1 cellular context compared by ENCODE assay signal in the genomic region with DNA sequence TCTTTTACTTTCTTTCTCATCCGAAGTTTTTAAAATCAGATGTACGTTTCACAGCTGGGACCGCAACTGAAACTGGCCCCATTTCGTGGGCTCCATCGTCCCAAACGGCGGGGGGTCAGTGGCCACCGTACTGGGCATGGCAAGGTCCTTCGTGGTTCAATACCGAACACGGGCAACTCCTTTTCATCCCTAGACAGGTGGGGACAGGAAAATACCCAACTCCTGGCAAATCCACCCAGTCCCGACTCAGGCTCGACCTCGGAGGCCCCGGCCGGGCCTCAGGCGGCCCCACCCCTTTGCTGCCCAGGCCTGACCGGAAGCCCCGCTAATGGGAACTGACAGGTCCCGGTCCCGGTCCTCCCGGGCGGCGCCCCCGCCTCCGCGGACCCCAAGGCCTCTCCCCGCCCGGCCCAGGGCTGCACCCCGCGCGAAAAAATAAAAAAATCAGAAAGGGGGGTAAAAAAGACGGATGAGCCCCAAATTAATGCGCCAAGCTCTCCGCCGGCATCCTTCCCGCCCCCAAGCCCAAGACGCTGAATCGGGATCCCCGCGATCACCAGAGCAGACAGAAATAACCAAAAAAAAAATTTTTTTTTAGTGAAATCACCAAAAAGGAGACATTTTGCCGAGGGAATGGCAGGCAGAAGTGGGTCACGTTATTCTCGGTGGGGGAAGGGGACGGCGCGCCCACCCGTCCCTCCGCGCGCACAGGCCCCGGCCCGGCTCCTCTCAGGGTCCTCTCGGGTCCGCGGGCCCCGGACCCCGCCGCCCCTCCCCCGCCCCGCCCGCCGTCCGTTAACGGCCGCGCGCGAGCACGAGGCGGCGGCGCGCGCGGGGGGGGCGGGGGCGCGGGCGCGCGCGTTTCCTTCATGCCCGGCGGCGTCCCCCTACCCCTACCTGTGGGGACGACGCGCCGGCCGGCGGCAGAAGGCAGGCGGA.
A peak's percentile ranks its signal among the peaks of the same experiment; 100 is the strongest.
TF ChIP-seq lines count a peak whose summit lies in the region.

No MANE protein-coding gene starts in this region.

TF ChIP-seq in HepG2, 621 proteins besides CTCF, POLR2A, EP300 and RAD21 (continues in another document):
- TF ChIP-seq, protein P1, sequence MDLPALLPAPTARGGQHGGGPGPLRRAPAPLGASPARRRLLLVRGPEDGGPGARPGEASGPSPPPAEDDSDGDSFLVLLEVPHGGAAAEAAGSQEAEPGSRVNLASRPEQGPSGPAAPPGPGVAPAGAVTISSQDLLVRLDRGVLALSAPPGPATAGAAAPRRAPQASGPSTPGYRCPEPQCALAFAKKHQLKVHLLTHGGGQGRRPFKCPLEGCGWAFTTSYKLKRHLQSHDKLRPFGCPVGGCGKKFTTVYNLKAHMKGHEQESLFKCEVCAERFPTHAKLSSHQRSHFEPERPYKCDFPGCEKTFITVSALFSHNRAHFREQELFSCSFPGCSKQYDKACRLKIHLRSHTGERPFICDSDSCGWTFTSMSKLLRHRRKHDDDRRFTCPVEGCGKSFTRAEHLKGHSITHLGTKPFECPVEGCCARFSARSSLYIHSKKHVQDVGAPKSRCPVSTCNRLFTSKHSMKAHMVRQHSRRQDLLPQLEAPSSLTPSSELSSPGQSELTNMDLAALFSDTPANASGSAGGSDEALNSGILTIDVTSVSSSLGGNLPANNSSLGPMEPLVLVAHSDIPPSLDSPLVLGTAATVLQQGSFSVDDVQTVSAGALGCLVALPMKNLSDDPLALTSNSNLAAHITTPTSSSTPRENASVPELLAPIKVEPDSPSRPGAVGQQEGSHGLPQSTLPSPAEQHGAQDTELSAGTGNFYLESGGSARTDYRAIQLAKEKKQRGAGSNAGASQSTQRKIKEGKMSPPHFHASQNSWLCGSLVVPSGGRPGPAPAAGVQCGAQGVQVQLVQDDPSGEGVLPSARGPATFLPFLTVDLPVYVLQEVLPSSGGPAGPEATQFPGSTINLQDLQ (CRISPR knock-in tag; IDR thresholded peaks at IDR 0.05) = peak; percentile 35; the same call in 1 of the 2 replicates
- TF ChIP-seq MEIS1 (CRISPR knock-in tag; IDR thresholded peaks at IDR 0.05; ENCODE audit: borderline replicate concordance) = peak; percentile 78; the same call in 1 of the 2 replicates
- TF ChIP-seq, protein P2, sequence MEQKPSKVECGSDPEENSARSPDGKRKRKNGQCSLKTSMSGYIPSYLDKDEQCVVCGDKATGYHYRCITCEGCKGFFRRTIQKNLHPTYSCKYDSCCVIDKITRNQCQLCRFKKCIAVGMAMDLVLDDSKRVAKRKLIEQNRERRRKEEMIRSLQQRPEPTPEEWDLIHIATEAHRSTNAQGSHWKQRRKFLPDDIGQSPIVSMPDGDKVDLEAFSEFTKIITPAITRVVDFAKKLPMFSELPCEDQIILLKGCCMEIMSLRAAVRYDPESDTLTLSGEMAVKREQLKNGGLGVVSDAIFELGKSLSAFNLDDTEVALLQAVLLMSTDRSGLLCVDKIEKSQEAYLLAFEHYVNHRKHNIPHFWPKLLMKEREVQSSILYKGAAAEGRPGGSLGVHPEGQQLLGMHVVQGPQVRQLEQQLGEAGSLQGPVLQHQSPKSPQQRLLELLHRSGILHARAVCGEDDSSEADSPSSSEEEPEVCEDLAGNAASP (CRISPR knock-in tag; IDR thresholded peaks at IDR 0.05; ENCODE audit: borderline replicate concordance) = peak; percentile 61; the same call in 1 of the 2 replicates
- no peak for TF ChIP-seq TBX2 (CRISPR knock-in tag; IDR thresholded peaks at IDR 0.05; ENCODE audit: borderline replicate concordance)
- TF ChIP-seq, protein P3, sequence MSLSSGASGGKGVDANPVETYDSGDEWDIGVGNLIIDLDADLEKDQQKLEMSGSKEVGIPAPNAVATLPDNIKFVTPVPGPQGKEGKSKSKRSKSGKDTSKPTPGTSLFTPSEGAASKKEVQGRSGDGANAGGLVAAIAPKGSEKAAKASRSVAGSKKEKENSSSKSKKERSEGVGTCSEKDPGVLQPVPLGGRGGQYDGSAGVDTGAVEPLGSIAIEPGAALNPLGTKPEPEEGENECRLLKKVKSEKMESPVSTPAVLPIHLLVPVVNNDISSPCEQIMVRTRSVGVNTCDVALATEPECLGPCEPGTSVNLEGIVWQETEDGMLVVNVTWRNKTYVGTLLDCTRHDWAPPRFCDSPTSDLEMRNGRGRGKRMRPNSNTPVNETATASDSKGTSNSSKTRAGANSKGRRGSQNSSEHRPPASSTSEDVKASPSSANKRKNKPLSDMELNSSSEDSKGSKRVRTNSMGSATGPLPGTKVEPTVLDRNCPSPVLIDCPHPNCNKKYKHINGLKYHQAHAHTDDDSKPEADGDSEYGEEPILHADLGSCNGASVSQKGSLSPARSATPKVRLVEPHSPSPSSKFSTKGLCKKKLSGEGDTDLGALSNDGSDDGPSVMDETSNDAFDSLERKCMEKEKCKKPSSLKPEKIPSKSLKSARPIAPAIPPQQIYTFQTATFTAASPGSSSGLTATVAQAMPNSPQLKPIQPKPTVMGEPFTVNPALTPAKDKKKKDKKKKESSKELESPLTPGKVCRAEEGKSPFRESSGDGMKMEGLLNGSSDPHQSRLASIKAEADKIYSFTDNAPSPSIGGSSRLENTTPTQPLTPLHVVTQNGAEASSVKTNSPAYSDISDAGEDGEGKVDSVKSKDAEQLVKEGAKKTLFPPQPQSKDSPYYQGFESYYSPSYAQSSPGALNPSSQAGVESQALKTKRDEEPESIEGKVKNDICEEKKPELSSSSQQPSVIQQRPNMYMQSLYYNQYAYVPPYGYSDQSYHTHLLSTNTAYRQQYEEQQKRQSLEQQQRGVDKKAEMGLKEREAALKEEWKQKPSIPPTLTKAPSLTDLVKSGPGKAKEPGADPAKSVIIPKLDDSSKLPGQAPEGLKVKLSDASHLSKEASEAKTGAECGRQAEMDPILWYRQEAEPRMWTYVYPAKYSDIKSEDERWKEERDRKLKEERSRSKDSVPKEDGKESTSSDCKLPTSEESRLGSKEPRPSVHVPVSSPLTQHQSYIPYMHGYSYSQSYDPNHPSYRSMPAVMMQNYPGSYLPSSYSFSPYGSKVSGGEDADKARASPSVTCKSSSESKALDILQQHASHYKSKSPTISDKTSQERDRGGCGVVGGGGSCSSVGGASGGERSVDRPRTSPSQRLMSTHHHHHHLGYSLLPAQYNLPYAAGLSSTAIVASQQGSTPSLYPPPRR (CRISPR knock-in tag; IDR thresholded peaks at IDR 0.05; ENCODE audit: borderline replicate concordance) = no peak
- peak; percentile 79; the same call in 1 of the 2 replicates for TF ChIP-seq KLF15 (CRISPR knock-in tag; IDR thresholded peaks at IDR 0.05; ENCODE audit: borderline replicate concordance)
- peak; percentile 51 for TF ChIP-seq MED8 (CRISPR knock-in tag; IDR thresholded peaks at IDR 0.05; ENCODE audit: insufficient replicate concordance)
- TF ChIP-seq, protein P4, sequence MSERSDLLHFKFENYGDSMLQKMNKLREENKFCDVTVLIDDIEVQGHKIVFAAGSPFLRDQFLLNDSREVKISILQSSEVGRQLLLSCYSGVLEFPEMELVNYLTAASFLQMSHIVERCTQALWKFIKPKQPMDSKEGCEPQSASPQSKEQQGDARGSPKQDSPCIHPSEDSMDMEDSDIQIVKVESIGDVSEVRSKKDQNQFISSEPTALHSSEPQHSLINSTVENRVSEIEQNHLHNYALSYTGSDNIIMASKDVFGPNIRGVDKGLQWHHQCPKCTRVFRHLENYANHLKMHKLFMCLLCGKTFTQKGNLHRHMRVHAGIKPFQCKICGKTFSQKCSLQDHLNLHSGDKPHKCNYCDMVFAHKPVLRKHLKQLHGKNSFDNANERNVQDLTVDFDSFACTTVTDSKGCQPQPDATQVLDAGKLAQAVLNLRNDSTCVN (CRISPR knock-in tag; IDR thresholded peaks at IDR 0.05; ENCODE audit: borderline replicate concordance) = no peak
- no peak; the same call in 1 of the 2 replicates for TF ChIP-seq ZNF737 (CRISPR knock-in tag; IDR thresholded peaks at IDR 0.05; ENCODE audit: borderline replicate concordance)
- 0 out of 2 replicates have a peak, but pooled peaks have one; percentile 33 for TF ChIP-seq FOXC1 (CRISPR knock-in tag; IDR thresholded peaks at IDR 0.05; ENCODE audit: borderline replicate concordance)
- TF ChIP-seq SMARCE1 (IDR thresholded peaks at IDR 0.05; ENCODE audit: borderline replicate concordance) = no peak
- no peak for TF ChIP-seq BHLHE40 (IDR thresholded peaks at IDR 0.05; ENCODE audit: low read length)
- TF ChIP-seq ZFP36L1 (CRISPR knock-in tag; IDR thresholded peaks at IDR 0.05) = no peak
- TF ChIP-seq, protein P5, sequence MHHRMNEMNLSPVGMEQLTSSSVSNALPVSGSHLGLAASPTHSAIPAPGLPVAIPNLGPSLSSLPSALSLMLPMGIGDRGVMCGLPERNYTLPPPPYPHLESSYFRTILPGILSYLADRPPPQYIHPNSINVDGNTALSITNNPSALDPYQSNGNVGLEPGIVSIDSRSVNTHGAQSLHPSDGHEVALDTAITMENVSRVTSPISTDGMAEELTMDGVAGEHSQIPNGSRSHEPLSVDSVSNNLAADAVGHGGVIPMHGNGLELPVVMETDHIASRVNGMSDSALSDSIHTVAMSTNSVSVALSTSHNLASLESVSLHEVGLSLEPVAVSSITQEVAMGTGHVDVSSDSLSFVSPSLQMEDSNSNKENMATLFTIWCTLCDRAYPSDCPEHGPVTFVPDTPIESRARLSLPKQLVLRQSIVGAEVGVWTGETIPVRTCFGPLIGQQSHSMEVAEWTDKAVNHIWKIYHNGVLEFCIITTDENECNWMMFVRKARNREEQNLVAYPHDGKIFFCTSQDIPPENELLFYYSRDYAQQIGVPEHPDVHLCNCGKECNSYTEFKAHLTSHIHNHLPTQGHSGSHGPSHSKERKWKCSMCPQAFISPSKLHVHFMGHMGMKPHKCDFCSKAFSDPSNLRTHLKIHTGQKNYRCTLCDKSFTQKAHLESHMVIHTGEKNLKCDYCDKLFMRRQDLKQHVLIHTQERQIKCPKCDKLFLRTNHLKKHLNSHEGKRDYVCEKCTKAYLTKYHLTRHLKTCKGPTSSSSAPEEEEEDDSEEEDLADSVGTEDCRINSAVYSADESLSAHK (CRISPR knock-in tag; IDR thresholded peaks at IDR 0.05; ENCODE audit: borderline replicate concordance) = no peak
- TF ChIP-seq, protein P6, sequence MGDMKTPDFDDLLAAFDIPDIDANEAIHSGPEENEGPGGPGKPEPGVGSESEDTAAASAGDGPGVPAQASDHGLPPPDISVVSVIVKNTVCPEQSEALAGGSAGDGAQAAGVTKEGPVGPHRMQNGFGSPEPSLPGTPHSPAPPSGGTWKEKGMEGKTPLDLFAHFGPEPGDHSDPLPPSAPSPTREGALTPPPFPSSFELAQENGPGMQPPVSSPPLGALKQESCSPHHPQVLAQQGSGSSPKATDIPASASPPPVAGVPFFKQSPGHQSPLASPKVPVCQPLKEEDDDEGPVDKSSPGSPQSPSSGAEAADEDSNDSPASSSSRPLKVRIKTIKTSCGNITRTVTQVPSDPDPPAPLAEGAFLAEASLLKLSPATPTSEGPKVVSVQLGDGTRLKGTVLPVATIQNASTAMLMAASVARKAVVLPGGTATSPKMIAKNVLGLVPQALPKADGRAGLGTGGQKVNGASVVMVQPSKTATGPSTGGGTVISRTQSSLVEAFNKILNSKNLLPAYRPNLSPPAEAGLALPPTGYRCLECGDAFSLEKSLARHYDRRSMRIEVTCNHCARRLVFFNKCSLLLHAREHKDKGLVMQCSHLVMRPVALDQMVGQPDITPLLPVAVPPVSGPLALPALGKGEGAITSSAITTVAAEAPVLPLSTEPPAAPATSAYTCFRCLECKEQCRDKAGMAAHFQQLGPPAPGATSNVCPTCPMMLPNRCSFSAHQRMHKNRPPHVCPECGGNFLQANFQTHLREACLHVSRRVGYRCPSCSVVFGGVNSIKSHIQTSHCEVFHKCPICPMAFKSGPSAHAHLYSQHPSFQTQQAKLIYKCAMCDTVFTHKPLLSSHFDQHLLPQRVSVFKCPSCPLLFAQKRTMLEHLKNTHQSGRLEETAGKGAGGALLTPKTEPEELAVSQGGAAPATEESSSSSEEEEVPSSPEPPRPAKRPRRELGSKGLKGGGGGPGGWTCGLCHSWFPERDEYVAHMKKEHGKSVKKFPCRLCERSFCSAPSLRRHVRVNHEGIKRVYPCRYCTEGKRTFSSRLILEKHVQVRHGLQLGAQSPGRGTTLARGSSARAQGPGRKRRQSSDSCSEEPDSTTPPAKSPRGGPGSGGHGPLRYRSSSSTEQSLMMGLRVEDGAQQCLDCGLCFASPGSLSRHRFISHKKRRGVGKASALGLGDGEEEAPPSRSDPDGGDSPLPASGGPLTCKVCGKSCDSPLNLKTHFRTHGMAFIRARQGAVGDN (CRISPR knock-in tag; IDR thresholded peaks at IDR 0.05) = peak; percentile 79
- TF ChIP-seq, protein P7, sequence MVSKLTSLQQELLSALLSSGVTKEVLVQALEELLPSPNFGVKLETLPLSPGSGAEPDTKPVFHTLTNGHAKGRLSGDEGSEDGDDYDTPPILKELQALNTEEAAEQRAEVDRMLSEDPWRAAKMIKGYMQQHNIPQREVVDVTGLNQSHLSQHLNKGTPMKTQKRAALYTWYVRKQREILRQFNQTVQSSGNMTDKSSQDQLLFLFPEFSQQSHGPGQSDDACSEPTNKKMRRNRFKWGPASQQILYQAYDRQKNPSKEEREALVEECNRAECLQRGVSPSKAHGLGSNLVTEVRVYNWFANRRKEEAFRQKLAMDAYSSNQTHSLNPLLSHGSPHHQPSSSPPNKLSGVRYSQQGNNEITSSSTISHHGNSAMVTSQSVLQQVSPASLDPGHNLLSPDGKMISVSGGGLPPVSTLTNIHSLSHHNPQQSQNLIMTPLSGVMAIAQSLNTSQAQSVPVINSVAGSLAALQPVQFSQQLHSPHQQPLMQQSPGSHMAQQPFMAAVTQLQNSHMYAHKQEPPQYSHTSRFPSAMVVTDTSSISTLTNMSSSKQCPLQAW (CRISPR knock-in tag; IDR thresholded peaks at IDR 0.05) = no peak
- TF ChIP-seq ZNF17 (CRISPR knock-in tag; IDR thresholded peaks at IDR 0.05) = 0 out of 2 replicates have a peak, but pooled peaks have one; percentile 44
- TF ChIP-seq, protein P8, sequence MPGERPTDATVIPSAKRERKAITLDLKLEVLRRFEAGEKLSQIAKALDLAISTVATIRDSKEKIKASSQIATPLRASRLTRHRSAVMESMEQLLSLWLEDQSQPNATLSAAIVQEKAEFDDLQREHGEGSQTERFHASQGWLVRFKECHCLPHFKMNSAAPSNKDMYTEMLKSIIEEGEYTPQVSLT (CRISPR knock-in tag; IDR thresholded peaks at IDR 0.05; ENCODE audit: borderline replicate concordance, low read depth) = 0 out of 2 replicates have a peak, but pooled peaks have one; percentile 34
- peak; percentile 44; the same call in 1 of the 2 replicates for TF ChIP-seq GATAD2A (CRISPR knock-in tag; IDR thresholded peaks at IDR 0.05)
- 0 out of 2 replicates have a peak, but pooled peaks have one; percentile 42 for TF ChIP-seq ZNF766 (CRISPR knock-in tag; IDR thresholded peaks at IDR 0.05; ENCODE audit: borderline replicate concordance)
- TF ChIP-seq MXD4 (CRISPR knock-in tag; IDR thresholded peaks at IDR 0.05) = 0 out of 2 replicates have a peak, but pooled peaks have one; percentile 44
- no peak; the same call in 1 of the 2 replicates for TF ChIP-seq SP4 (CRISPR knock-in tag; IDR thresholded peaks at IDR 0.05)
- peak; percentile 55; the same call in 1 of the 2 replicates for TF ChIP-seq RFXAP (CRISPR knock-in tag; IDR thresholded peaks at IDR 0.05; ENCODE audit: borderline replicate concordance)
- TF ChIP-seq YY1 (IDR thresholded peaks at IDR 0.05; ENCODE audit: insufficient read depth, insufficient replicate concordance, low read depth, low read length) = no peak
- no peak for TF ChIP-seq ZNF264 (CRISPR knock-in tag; IDR thresholded peaks at IDR 0.05)
- TF ChIP-seq, protein P9, sequence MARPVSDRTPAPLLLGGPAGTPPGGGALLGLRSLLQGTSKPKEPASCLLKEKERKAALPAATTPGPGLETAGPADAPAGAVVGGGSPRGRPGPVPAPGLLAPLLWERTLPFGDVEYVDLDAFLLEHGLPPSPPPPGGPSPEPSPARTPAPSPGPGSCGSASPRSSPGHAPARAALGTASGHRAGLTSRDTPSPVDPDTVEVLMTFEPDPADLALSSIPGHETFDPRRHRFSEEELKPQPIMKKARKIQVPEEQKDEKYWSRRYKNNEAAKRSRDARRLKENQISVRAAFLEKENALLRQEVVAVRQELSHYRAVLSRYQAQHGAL (CRISPR knock-in tag; IDR thresholded peaks at IDR 0.05; ENCODE audit: not compliant biosample characterization) = peak; percentile 76
- no peak; the same call in 1 of the 2 replicates for TF ChIP-seq ARHGAP35 (CRISPR knock-in tag; IDR thresholded peaks at IDR 0.05; ENCODE audit: borderline replicate concordance)
